ENCODE assay signal across 8 cellular contexts in the genomic region with DNA sequence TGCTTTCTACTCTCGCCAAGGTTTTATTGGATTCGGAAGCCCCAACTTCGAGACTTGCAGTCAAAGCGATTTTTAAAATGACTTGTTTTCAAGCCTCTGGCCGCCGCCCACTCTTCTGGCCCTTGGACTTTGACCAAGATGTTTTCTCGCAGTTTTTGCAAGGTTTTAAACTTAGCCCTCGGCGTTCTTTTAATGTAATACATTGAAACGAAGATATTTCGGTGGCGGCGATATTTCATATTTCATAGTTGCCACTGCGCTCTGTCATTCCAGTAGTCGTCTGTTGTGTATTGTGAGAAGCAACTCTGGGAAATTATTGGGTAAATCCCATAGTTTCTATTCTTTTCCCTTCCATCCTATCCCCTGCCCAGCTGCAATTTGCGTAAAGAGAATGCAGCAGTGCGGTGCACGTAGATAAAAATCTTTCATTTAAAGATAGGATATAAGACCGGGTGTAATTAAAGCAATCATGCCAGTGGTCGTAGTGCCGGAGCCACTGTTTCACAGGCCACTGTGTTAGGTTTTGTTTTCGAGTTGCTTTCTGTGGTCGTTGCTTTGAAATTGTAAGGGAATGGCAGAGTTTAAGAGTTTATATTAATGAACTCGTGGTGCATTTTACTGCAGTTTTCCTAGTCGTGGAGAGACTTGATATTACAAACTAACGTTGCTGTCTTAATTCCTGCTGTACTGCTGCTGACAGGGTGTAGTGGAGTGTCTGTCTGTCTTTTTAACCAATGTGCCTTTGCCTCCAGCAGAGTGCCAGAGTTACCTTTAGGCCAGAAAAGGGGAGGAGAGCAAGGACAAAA. TPM values are rescaled to one million over a fixed set of nuclear protein-coding genes. Genes with fewer than 3 reads are reported as not detected.
DNase-seq lines count a peak whose midpoint lies in the region; ATAC-seq, FAIRE-seq and TF ChIP-seq lines count a peak whose summit lies in the region.

No MANE protein-coding gene starts in this region.

- peak overlapping the region; percentile 95 for H3K4me3 Mint-ChIP-seq in activated naive CD8-positive, alpha-beta T cell

- H3K27ac ChIP-seq in prostate gland = peak overlapping the region; percentile 98 to 100

- intact Hi-C loops in left cardiac atrium (cut with DNase I) (loop anchor here (5.0 to 10.0 kb wide), 2 partner anchors 110 to 147 kb away; no protein-coding TSS in a partner anchor), prostate gland (cut with DNase I) (loop anchor here (2.0 to 10.0 kb wide), 3 partner anchors 31 to 233 kb away; partner anchors contain the start of genes BIRC3 and YAP1)

- H3K9me3 ChIP-seq in prostate gland = no peaks in the 10 kb centered on the region

- no peaks in the 10 kb centered on the region for H3K4me1 ChIP-seq in prostate gland (replicated peaks)

- FAIRE-seq in H54 (lab: Jason Lieb, UNC) = peak; percentile 78

- peak in 1 of 4 experiments; percentile 8 for TF ChIP-seq CTCF in prostate gland (IDR thresholded peaks at IDR 0.05)

- no peaks in the 10 kb centered on the region for H3K36me3 ChIP-seq in prostate gland

- DNase-seq in NCI-H345 (lab: John Stamatoyannopoulos, UW) = peak; percentile 20
- DNase-seq in NCI-H345 treated with DMSO at 0.1 percent for 48 hours (lab: John Stamatoyannopoulos, UW; ENCODE audit: unreplicated experiment) = no peak
- no peak for DNase-seq in H54 (ENCODE audit: insufficient read length, low spot score)
- peak; percentile 36 for DNase-seq in LoVo (ENCODE audit: low spot score)
- DNase-seq in left cardiac atrium = no peak
- DNase-seq in prostate gland (ENCODE audit: low spot score) = peak; percentile 22
- DNase-seq in 8988T = no peak

- no peaks in the 10 kb centered on the region for H3K9me3 Mint-ChIP-seq in activated naive CD8-positive, alpha-beta T cell (ENCODE audit: low read depth)

- H3K4me3 ChIP-seq in prostate gland = peak overlapping the region; percentile 89

- peaks cover 55% of the 10 kb centered on the region for H3K4me1 Mint-ChIP-seq in activated naive CD8-positive, alpha-beta T cell (ENCODE audit: low read depth)

- H3K36me3 Mint-ChIP-seq in activated naive CD8-positive, alpha-beta T cell = peaks cover 10% of the 10 kb centered on the region

- H3K27me3 Mint-ChIP-seq in activated naive CD8-positive, alpha-beta T cell = no peaks in the 10 kb centered on the region

- ATAC-seq in left cardiac atrium = peak; percentile 29 to 33

- peak; percentile 12; the same call in 1 of the 2 replicates for TF ChIP-seq POLR2A in H54 (IDR thresholded peaks at IDR 0.05; ENCODE audit: low read depth, low read length)
- no peak for TF ChIP-seq POLR2A in prostate gland (IDR thresholded peaks at IDR 0.05)

- peak overlapping the region; percentile 99 for H3K27ac Mint-ChIP-seq in activated naive CD8-positive, alpha-beta T cell

- H3K27me3 ChIP-seq in prostate gland (replicated peaks; ENCODE audit: insufficient read depth) = no peaks in the 10 kb centered on the region

- under 1% methylated on average over 26 of the region's 26 CpGs for WGBS in prostate gland

RNA-seq across cellular contexts. Expression of gene BIRC2, which starts 0.7 kb away (rescaled TPM):
- total RNA-seq in left cardiac atrium (10 to 100 TPM; 30.4 to 34.2 TPM), prostate gland (10 to 100 TPM; 48.7 to 54.5 TPM)

RNA-seq across cellular contexts. Expression of gene BIRC3, which starts 30.4 kb away (rescaled TPM):
- 1 to 10 TPM; 7.0 to 8.4 TPM for total RNA-seq in left cardiac atrium
- 1 to 10 TPM; 5.2 to 9.2 TPM for total RNA-seq in prostate gland

Comparison
In these comparisons a context has a peak if more than half of its experiments do, and no peak if none do; other contexts are left out.
1. DNase-seq: peak in NCI-H345 (single experiment), LoVo (single experiment) and prostate gland (single experiment); none in NCI-H345 treated with DMSO at 0.1 percent for 48 hours (single experiment), H54 (single experiment), left cardiac atrium (single experiment) and 8988T (single experiment).